Comparison of ENCODE assay signal across 9 cellular contexts in genomic region chr2:9914384-9915065, GRCh38. TPM values are rescaled to one million over a fixed set of nuclear protein-coding genes. Genes with fewer than 3 reads are reported as not detected.
DNase-seq lines count a peak whose midpoint lies in the region; ATAC-seq and TF ChIP-seq lines count a peak whose summit lies in the region.
"Had no signal": no experiment of that assay in that cellular context is flagged by ENCODE, and none has a peak within 500 bp of the region (broad histone marks: within the 10 kb centered on the region; RNA-seq: fewer than 3 reads in every experiment).

No MANE protein-coding gene starts in this region.

- H3K27ac ChIP-seq in smooth muscle cell (ENCODE audit: low read depth), result peak overlapping the region; percentile 63
- H3K27ac ChIP-seq in coronary artery, result no peak overlapping the region
- no peak overlapping the region for H3K27ac ChIP-seq in effector memory CD4-positive, alpha-beta T cell (ENCODE audit: insufficient read depth, low read length, poor library complexity, severe bottlenecking)

- DNase-seq in HS-5 (ENCODE audit: low read depth) (peak; percentile 63), smooth muscle cell (lab: John Stamatoyannopoulos, UW; ENCODE audit: unreplicated experiment) (no peak), coronary artery (ENCODE audit: low spot score) (no peak), head of caudate nucleus (no peak)
- peak; percentile 24 for DNase-seq in activated naive CD4-positive, alpha-beta T cell treated with anti-CD3 and anti-CD28 coated beads, Interleukin-2, amount 10 ng/mL, durations not matched to agents 7 days and 5 days
- DNase-seq in effector memory CD4-positive, alpha-beta T cell, result no peak
- DNase-seq: naive B cell had no signal

- H4K20me1 ChIP-seq in smooth muscle cell (ENCODE audit: low read depth), result no peaks in the 10 kb centered on the region

- ATAC-seq in GM21526 (IDR thresholded peaks at IDR 0.05; ENCODE audit: low FRiP score, unreplicated experiment), result peak; percentile 93

- H3K79me2 ChIP-seq in smooth muscle cell (ENCODE audit: low read depth), result no peaks in the 10 kb centered on the region

- peaks cover 37% of the 10 kb centered on the region for H3K36me3 Mint-ChIP-seq in activated naive CD4-positive, alpha-beta T cell treated with anti-CD3 and anti-CD28 coated beads, Interleukin-2, amount 10 ng/mL, durations not matched to agents 7 days and 5 days

- no peak overlapping the region for H2AFZ ChIP-seq in smooth muscle cell (ENCODE audit: low read depth)

- no peak overlapping the region for H3K4me3 Mint-ChIP-seq in activated naive CD4-positive, alpha-beta T cell treated with anti-CD3 and anti-CD28 coated beads, Interleukin-2, amount 10 ng/mL, durations not matched to agents 7 days and 5 days
- H3K4me3 Mint-ChIP-seq: naive B cell had no signal

- whole genome bisulfite sequencing in smooth muscle cell (ENCODE audit: low lambda C conversion rate), result 53% methylated on average over 9 of the region's 9 CpGs

- H3K9ac ChIP-seq in smooth muscle cell (ENCODE audit: low read depth), result peak overlapping the region; percentile 55

- TF ChIP-seq CTCF in GM12872 (IDR thresholded peaks at IDR 0.05; ENCODE audit: insufficient read depth, low read depth, low read length), result peak; percentile 41; the same call in 2 of the 3 replicates
- TF ChIP-seq CTCF in smooth muscle cell (IDR thresholded peaks at IDR 0.05; ENCODE audit: borderline replicate concordance, insufficient read depth, poor library complexity, severe bottlenecking), result peak; percentile 13
- TF ChIP-seq CTCF in coronary artery (IDR thresholded peaks at IDR 0.05), result no peak

- H3K4me1 Mint-ChIP-seq in activated naive CD4-positive, alpha-beta T cell treated with anti-CD3 and anti-CD28 coated beads, Interleukin-2, amount 10 ng/mL, durations not matched to agents 7 days and 5 days, result peaks cover 6% of the 10 kb centered on the region
- H3K4me1 Mint-ChIP-seq: naive B cell had no signal

- peaks cover 2% of the 10 kb centered on the region for H3F3A ChIP-seq in smooth muscle cell (ENCODE audit: low read depth)

- no peak overlapping the region for H3K27ac Mint-ChIP-seq in activated naive CD4-positive, alpha-beta T cell treated with anti-CD3 and anti-CD28 coated beads, Interleukin-2, amount 10 ng/mL, durations not matched to agents 7 days and 5 days
- H3K27ac Mint-ChIP-seq: naive B cell had no signal

- no peaks in the 10 kb centered on the region for H3K9me3 ChIP-seq in smooth muscle cell (replicated peaks; ENCODE audit: low read depth)
- H3K9me3 ChIP-seq in effector memory CD4-positive, alpha-beta T cell (ENCODE audit: control insufficient read depth, low read length), result no peaks in the 10 kb centered on the region

- H3K27me3 ChIP-seq in smooth muscle cell (ENCODE audit: low read depth), result no peaks in the 10 kb centered on the region
- no peaks in the 10 kb centered on the region for H3K27me3 ChIP-seq in effector memory CD4-positive, alpha-beta T cell (replicated peaks; ENCODE audit: control insufficient read depth, insufficient read depth, low read length, poor library complexity, severe bottlenecking)

- H3K27me3 Mint-ChIP-seq in activated naive CD4-positive, alpha-beta T cell treated with anti-CD3 and anti-CD28 coated beads, Interleukin-2, amount 10 ng/mL, durations not matched to agents 7 days and 5 days, result no peaks in the 10 kb centered on the region
- H3K27me3 Mint-ChIP-seq: naive B cell had no signal

- H3K9me3 Mint-ChIP-seq in activated naive CD4-positive, alpha-beta T cell treated with anti-CD3 and anti-CD28 coated beads, Interleukin-2, amount 10 ng/mL, durations not matched to agents 7 days and 5 days, result no peaks in the 10 kb centered on the region
- H3K9me3 Mint-ChIP-seq: naive B cell had no signal

- CTCF ChIA-PET in activated naive CD4-positive, alpha-beta T cell treated with anti-CD3 and anti-CD28 coated beads, Interleukin-2, amount 10 ng/mL, durations not matched to agents 7 days and 5 days (lab: Charles Lee), result interaction anchor here (0.7 to 2.2 kb wide), 5 partner anchors 72 to 114 kb away, joined by 3 to 9 read pairs (median 3); partner anchors contain the start of gene TAF1B

- H3K4me3 ChIP-seq in smooth muscle cell (no peak overlapping the region), coronary artery (no peak overlapping the region)
- no peak overlapping the region for H3K4me3 ChIP-seq in effector memory CD4-positive, alpha-beta T cell (ENCODE audit: insufficient read depth, low read depth, low read length, poor library complexity, severe bottlenecking)

- H3K4me2 ChIP-seq in smooth muscle cell, result no peak overlapping the region

- intact Hi-C loops in head of caudate nucleus (cut with DNase I), result no loop called here

- H3K4me1 ChIP-seq in smooth muscle cell (ENCODE audit: low read depth), result no peaks in the 10 kb centered on the region
- no peaks in the 10 kb centered on the region for H3K4me1 ChIP-seq in effector memory CD4-positive, alpha-beta T cell (ENCODE audit: control insufficient read depth, insufficient read depth, low read length, poor library complexity, severe bottlenecking)

- H3K36me3 ChIP-seq in smooth muscle cell (ENCODE audit: low read depth), result no peaks in the 10 kb centered on the region
- peaks cover 31% of the 10 kb centered on the region for H3K36me3 ChIP-seq in effector memory CD4-positive, alpha-beta T cell (ENCODE audit: control insufficient read depth, insufficient read depth, low read length)

RNA-seq across cellular contexts. Expression of gene GRHL1, which starts 37.0 kb away (rescaled TPM):
- total RNA-seq in smooth muscle cell, result 21.4 and 26.8 TPM in 2 replicates
- 2.0 and 7.9 TPM in 2 replicates for polyA plus RNA-seq in smooth muscle cell

Comparison
In these comparisons a context has a peak if more than half of its experiments do, and no peak if none do; other contexts are left out.
1. DNase-seq: peak in HS-5 (single experiment) and activated naive CD4-positive, alpha-beta T cell treated with anti-CD3 and anti-CD28 coated beads, Interleukin-2, amount 10 ng/mL, durations not matched to agents 7 days and 5 days (single experiment); none in smooth muscle cell (single experiment), coronary artery (single experiment), effector memory CD4-positive, alpha-beta T cell (0 of 3) and head of caudate nucleus (0 of 42).